Comparison of ENCODE assay signal across 2 cellular contexts in the genomic region with DNA sequence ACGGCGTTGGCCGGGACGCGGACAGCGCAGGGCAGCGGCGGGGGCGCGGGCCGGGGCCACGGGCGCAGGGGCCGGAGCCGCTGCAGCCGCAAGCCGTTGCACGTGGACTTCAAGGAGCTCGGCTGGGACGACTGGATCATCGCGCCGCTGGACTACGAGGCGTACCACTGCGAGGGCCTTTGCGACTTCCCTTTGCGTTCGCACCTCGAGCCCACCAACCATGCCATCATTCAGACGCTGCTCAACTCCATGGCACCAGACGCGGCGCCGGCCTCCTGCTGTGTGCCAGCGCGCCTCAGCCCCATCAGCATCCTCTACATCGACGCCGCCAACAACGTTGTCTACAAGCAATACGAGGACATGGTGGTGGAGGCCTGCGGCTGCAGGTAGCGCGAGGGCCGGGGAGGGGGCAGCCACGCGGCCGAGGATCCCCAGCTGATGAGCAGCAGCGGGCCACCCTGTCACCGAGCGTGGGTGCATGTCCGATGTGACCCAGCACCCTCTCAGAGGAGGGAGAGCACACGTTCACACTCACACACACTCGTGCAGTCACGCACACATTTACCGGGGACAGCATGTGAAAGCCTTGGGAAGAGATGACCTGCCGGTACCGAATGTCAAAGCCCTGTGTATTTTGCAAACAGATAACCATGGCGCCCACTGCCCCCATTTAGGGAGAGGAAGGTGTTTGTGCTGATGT.
TF ChIP-seq lines count a peak whose summit lies in the region.

No MANE protein-coding gene starts in this region.

TF ChIP-seq in GM12891, 5 proteins besides CTCF, POLR2A, EP300 and RAD21:
- TF ChIP-seq POLR2AphosphoS5 (IDR thresholded peaks at IDR 0.05; ENCODE audit: low read depth, low read length) = no peak
- TF ChIP-seq PAX5 (IDR thresholded peaks at IDR 0.05; ENCODE audit: insufficient read depth, low read length, severe bottlenecking) = no peak
- no peak for TF ChIP-seq SPI1 (IDR thresholded peaks at IDR 0.05; ENCODE audit: low read depth, low read length)
- no peak for TF ChIP-seq POU2F2 (IDR thresholded peaks at IDR 0.05; ENCODE audit: low read depth, low read length)
- TF ChIP-seq TAF1 (IDR thresholded peaks at IDR 0.05; ENCODE audit: low read depth, low read length) = no peak

TF ChIP-seq in HepG2, 621 proteins besides CTCF, POLR2A, EP300 and RAD21:
- TF ChIP-seq ZBTB38 (CRISPR knock-in tag; IDR thresholded peaks at IDR 0.05) (0 out of 2 replicates have a peak, but pooled peaks have one; percentile 14), ZBTB49 (CRISPR knock-in tag; IDR thresholded peaks at IDR 0.05; ENCODE audit: borderline replicate concordance) (no peak), AGO2 (optimal IDR thresholded peaks at IDR 0.05; ENCODE audit: low read depth, low read length) (peak; percentile 64), RBFOX2 (IDR thresholded peaks at IDR 0.05; ENCODE audit: low read depth, low read length) (peak; percentile 50; the same call in 1 of the 2 replicates), ZC3H13 (CRISPR knock-in tag; IDR thresholded peaks at IDR 0.05) (peak; percentile 53; the same call in 1 of the 2 replicates)
